1 cellular context compared by ENCODE assay signal in the genomic region with DNA sequence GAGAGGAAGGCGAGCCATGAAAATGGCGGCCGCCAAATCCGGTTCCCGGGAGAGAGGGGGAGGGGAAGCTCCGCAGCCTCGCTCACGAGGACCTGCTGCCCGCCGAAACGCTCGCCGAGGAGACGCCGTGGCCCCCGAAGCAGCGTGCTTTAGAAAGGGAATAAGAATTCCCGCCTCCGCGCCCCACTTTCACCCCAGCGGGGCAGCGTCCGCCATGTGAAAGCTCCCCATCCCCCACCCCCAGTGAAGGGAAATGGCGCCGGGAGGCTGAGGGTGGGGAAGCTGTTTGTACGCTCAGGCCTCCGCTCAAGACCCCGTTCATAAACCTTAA.
TF ChIP-seq lines count a peak whose summit lies in the region.

No MANE protein-coding gene starts in this region.

TF ChIP-seq in HepG2, 621 proteins besides CTCF, POLR2A, EP300 and RAD21 (continued from another document and continues in another):
- TF ChIP-seq NCOR1 (IDR thresholded peaks at IDR 0.05; ENCODE audit: borderline replicate concordance, low read length) (0 out of 2 replicates have a peak, but pooled peaks have one; percentile 10), ZNF724P (CRISPR knock-in tag; IDR thresholded peaks at IDR 0.05; ENCODE audit: borderline replicate concordance) (no peak), ZNF383 (CRISPR knock-in tag; IDR thresholded peaks at IDR 0.05; ENCODE audit: borderline replicate concordance) (no peak), PCBP1 (IDR thresholded peaks at IDR 0.05; ENCODE audit: borderline replicate concordance, low read depth, low read length) (0 out of 2 replicates have a peak, but pooled peaks have one; percentile 73), TP53 (CRISPR knock-in tag; conservative IDR thresholded peaks at IDR 0.05) (no peak), SAFB2 (CRISPR knock-in tag; IDR thresholded peaks at IDR 0.05; ENCODE audit: borderline replicate concordance, low read depth) (no peak), PLRG1 (conservative IDR thresholded peaks at IDR 0.05) (no peak), ZFP82 (CRISPR knock-in tag; IDR thresholded peaks at IDR 0.05; ENCODE audit: borderline replicate concordance) (peak; percentile 22; the same call in 1 of the 2 replicates), ZNF879 (CRISPR knock-in tag; IDR thresholded peaks at IDR 0.05) (0 out of 2 replicates have a peak, but pooled peaks have one; percentile 24), ZNF552 (CRISPR knock-in tag; IDR thresholded peaks at IDR 0.05; ENCODE audit: borderline replicate concordance) (no peak), NR2F1 (CRISPR knock-in tag; IDR thresholded peaks at IDR 0.05) (0 out of 4 replicates have a peak, but pooled peaks of 1 of the 2 experiments have one; percentile 17), MXI1 (IDR thresholded peaks at IDR 0.05; ENCODE audit: borderline replicate concordance, low read depth, low read length) (0 out of 3 replicates have a peak, but pooled peaks have one; percentile 36), AGO2 (optimal IDR thresholded peaks at IDR 0.05; ENCODE audit: low read depth, low read length) (peak; percentile 99), ZSCAN31 (CRISPR knock-in tag; IDR thresholded peaks at IDR 0.05; ENCODE audit: low read depth) (peak; percentile 43; the same call in 1 of the 2 replicates), ZC3H13 (CRISPR knock-in tag; IDR thresholded peaks at IDR 0.05) (no peak), XRCC5 (optimal IDR thresholded peaks at IDR 0.05; ENCODE audit: low read length) (peak; percentile 69), ZNF550 (CRISPR knock-in tag; IDR thresholded peaks at IDR 0.05; ENCODE audit: borderline replicate concordance) (peak; percentile 21; the same call in 1 of the 2 replicates), ZNF329 (CRISPR knock-in tag; IDR thresholded peaks at IDR 0.05; ENCODE audit: low read depth) (no peak), U2AF1 (optimal IDR thresholded peaks at IDR 0.05; ENCODE audit: low read depth, low read length) (no peak), PRPF4 (IDR thresholded peaks at IDR 0.05; ENCODE audit: low read depth, low read length, poor library complexity, severe bottlenecking) (peak; percentile 99), GPN1 (CRISPR knock-in tag; IDR thresholded peaks at IDR 0.05; ENCODE audit: borderline replicate concordance) (no peak), ZNF547 (CRISPR knock-in tag; IDR thresholded peaks at IDR 0.05) (no peak)
- TF ChIP-seq, protein P1, sequence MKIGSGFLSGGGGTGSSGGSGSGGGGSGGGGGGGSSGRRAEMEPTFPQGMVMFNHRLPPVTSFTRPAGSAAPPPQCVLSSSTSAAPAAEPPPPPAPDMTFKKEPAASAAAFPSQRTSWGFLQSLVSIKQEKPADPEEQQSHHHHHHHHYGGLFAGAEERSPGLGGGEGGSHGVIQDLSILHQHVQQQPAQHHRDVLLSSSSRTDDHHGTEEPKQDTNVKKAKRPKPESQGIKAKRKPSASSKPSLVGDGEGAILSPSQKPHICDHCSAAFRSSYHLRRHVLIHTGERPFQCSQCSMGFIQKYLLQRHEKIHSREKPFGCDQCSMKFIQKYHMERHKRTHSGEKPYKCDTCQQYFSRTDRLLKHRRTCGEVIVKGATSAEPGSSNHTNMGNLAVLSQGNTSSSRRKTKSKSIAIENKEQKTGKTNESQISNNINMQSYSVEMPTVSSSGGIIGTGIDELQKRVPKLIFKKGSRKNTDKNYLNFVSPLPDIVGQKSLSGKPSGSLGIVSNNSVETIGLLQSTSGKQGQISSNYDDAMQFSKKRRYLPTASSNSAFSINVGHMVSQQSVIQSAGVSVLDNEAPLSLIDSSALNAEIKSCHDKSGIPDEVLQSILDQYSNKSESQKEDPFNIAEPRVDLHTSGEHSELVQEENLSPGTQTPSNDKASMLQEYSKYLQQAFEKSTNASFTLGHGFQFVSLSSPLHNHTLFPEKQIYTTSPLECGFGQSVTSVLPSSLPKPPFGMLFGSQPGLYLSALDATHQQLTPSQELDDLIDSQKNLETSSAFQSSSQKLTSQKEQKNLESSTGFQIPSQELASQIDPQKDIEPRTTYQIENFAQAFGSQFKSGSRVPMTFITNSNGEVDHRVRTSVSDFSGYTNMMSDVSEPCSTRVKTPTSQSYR (CRISPR knock-in tag; IDR thresholded peaks at IDR 0.05; ENCODE audit: borderline replicate concordance), result peak; percentile 94
- TF ChIP-seq, protein P2, sequence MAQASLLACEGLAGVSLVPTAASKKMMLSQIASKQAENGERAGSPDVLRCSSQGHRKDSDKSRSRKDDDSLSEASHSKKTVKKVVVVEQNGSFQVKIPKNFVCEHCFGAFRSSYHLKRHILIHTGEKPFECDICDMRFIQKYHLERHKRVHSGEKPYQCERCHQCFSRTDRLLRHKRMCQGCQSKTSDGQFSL (CRISPR knock-in tag; IDR thresholded peaks at IDR 0.05), result no peak
- TF ChIP-seq, protein P3, sequence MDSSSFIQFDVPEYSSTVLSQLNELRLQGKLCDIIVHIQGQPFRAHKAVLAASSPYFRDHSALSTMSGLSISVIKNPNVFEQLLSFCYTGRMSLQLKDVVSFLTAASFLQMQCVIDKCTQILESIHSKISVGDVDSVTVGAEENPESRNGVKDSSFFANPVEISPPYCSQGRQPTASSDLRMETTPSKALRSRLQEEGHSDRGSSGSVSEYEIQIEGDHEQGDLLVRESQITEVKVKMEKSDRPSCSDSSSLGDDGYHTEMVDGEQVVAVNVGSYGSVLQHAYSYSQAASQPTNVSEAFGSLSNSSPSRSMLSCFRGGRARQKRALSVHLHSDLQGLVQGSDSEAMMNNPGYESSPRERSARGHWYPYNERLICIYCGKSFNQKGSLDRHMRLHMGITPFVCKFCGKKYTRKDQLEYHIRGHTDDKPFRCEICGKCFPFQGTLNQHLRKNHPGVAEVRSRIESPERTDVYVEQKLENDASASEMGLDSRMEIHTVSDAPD (CRISPR knock-in tag; IDR thresholded peaks at IDR 0.05), result no peak
- TF ChIP-seq, protein P4, sequence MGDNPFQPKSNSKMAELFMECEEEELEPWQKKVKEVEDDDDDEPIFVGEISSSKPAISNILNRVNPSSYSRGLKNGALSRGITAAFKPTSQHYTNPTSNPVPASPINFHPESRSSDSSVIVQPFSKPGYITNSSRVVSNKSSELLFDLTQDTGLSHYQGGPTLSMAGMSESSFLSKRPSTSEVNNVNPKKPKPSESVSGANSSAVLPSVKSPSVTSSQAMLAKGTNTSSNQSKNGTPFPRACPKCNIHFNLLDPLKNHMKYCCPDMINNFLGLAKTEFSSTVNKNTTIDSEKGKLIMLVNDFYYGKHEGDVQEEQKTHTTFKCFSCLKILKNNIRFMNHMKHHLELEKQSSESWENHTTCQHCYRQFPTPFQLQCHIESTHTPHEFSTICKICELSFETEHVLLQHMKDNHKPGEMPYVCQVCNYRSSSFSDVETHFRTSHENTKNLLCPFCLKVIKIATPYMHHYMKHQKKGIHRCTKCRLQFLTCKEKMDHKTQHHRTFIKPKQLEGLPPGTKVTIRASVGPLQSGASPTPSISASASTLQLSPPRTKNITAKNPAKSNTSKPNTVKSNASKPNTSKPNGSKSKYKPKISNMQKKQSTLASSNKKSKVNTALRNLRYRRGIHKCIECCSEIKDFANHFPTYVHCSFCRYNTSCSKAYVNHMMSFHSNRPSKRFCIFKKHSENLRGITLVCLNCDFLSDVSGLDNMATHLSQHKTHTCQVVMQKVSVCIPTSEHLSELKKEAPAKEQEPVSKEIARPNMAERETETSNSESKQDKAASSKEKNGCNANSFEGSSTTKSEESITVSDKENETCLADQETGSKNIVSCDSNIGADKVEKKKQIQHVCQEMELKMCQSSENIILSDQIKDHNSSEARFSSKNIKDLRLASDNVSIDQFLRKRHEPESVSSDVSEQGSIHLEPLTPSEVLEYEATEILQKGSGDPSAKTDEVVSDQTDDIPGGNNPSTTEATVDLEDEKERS (CRISPR knock-in tag; IDR thresholded peaks at IDR 0.05), result 0 out of 2 replicates have a peak, but pooled peaks have one; percentile 20
- TF ChIP-seq, protein P5, sequence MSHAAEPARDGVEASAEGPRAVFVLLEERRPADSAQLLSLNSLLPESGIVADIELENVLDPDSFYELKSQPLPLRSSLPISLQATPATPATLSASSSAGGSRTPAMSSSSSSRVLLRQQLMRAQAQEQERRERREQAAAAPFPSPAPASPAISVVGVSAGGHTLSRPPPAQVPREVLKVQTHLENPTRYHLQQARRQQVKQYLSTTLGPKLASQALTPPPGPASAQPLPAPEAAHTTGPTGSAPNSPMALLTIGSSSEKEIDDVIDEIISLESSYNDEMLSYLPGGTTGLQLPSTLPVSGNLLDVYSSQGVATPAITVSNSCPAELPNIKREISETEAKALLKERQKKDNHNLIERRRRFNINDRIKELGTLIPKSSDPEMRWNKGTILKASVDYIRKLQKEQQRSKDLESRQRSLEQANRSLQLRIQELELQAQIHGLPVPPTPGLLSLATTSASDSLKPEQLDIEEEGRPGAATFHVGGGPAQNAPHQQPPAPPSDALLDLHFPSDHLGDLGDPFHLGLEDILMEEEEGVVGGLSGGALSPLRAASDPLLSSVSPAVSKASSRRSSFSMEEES (CRISPR knock-in tag; IDR thresholded peaks at IDR 0.05), result 0 out of 2 replicates have a peak, but pooled peaks have one; percentile 12
- TF ChIP-seq, protein P6, sequence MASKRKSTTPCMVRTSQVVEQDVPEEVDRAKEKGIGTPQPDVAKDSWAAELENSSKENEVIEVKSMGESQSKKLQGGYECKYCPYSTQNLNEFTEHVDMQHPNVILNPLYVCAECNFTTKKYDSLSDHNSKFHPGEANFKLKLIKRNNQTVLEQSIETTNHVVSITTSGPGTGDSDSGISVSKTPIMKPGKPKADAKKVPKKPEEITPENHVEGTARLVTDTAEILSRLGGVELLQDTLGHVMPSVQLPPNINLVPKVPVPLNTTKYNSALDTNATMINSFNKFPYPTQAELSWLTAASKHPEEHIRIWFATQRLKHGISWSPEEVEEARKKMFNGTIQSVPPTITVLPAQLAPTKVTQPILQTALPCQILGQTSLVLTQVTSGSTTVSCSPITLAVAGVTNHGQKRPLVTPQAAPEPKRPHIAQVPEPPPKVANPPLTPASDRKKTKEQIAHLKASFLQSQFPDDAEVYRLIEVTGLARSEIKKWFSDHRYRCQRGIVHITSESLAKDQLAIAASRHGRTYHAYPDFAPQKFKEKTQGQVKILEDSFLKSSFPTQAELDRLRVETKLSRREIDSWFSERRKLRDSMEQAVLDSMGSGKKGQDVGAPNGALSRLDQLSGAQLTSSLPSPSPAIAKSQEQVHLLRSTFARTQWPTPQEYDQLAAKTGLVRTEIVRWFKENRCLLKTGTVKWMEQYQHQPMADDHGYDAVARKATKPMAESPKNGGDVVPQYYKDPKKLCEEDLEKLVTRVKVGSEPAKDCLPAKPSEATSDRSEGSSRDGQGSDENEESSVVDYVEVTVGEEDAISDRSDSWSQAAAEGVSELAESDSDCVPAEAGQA (IDR thresholded peaks at IDR 0.05; ENCODE audit: low read depth), result peak; percentile 56; the same call in 1 of the 2 replicates
- TF ChIP-seq, protein P6 (CRISPR knock-in tag; IDR thresholded peaks at IDR 0.05; ENCODE audit: borderline replicate concordance), result no peak
- TF ChIP-seq, protein P7, sequence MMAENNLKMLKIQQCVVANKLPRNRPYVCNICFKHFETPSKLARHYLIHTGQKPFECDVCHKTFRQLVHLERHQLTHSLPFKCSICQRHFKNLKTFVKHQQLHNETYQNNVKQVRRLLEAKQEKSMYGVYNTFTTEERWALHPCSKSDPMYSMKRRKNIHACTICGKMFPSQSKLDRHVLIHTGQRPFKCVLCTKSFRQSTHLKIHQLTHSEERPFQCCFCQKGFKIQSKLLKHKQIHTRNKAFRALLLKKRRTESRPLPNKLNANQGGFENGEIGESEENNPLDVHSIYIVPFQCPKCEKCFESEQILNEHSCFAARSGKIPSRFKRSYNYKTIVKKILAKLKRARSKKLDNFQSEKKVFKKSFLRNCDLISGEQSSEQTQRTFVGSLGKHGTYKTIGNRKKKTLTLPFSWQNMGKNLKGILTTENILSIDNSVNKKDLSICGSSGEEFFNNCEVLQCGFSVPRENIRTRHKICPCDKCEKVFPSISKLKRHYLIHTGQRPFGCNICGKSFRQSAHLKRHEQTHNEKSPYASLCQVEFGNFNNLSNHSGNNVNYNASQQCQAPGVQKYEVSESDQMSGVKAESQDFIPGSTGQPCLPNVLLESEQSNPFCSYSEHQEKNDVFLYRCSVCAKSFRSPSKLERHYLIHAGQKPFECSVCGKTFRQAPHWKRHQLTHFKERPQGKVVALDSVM (CRISPR knock-in tag; IDR thresholded peaks at IDR 0.05), result no peak
- TF ChIP-seq, protein P8, sequence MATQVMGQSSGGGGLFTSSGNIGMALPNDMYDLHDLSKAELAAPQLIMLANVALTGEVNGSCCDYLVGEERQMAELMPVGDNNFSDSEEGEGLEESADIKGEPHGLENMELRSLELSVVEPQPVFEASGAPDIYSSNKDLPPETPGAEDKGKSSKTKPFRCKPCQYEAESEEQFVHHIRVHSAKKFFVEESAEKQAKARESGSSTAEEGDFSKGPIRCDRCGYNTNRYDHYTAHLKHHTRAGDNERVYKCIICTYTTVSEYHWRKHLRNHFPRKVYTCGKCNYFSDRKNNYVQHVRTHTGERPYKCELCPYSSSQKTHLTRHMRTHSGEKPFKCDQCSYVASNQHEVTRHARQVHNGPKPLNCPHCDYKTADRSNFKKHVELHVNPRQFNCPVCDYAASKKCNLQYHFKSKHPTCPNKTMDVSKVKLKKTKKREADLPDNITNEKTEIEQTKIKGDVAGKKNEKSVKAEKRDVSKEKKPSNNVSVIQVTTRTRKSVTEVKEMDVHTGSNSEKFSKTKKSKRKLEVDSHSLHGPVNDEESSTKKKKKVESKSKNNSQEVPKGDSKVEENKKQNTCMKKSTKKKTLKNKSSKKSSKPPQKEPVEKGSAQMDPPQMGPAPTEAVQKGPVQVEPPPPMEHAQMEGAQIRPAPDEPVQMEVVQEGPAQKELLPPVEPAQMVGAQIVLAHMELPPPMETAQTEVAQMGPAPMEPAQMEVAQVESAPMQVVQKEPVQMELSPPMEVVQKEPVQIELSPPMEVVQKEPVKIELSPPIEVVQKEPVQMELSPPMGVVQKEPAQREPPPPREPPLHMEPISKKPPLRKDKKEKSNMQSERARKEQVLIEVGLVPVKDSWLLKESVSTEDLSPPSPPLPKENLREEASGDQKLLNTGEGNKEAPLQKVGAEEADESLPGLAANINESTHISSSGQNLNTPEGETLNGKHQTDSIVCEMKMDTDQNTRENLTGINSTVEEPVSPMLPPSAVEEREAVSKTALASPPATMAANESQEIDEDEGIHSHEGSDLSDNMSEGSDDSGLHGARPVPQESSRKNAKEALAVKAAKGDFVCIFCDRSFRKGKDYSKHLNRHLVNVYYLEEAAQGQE (IDR thresholded peaks at IDR 0.05; ENCODE audit: borderline replicate concordance in 1 of 2, low read depth in 1 of 2, low read length in 2 of 2), result peak in 1 of 2 experiments; percentile 11; a peak in 1 of 4 replicates
